Comparison of ENCODE assay signal across 2 cellular contexts in genomic region chr5:149445739-149446369, GRCh38.
TF ChIP-seq lines count a peak whose summit lies in the region.

No MANE protein-coding gene starts in this region.

TF ChIP-seq in A549, 52 proteins besides CTCF, POLR2A, EP300 and RAD21 (continued from another document):
- no peak for TF ChIP-seq RNF2 (IDR thresholded peaks at IDR 0.05; ENCODE audit: borderline replicate concordance, low read depth)
- no peak for TF ChIP-seq ELK1 (IDR thresholded peaks at IDR 0.05; ENCODE audit: low read depth, low read length)
- TF ChIP-seq ZC3H11A (IDR thresholded peaks at IDR 0.05) = no peak
- peak; percentile 70; the same call in 1 of the 2 replicates for TF ChIP-seq HOXB13 (CRISPR knock-in tag; IDR thresholded peaks at IDR 0.05; ENCODE audit: low read depth)
- TF ChIP-seq ZNF302 (CRISPR knock-in tag; IDR thresholded peaks at IDR 0.05) = no peak
- no peak for TF ChIP-seq KDM1A (IDR thresholded peaks at IDR 0.05; ENCODE audit: low read depth)
- peak; percentile 93 for TF ChIP-seq MAFK (IDR thresholded peaks at IDR 0.05; ENCODE audit: partially characterized antibody)
- TF ChIP-seq TP53 (CRISPR knock-in tag; IDR thresholded peaks at IDR 0.05) = peak; percentile 77; the same call in 1 of the 2 replicates
- TF ChIP-seq CHD2 (IDR thresholded peaks at IDR 0.05; ENCODE audit: low read length, partially characterized antibody) = no peak
- TF ChIP-seq SMC3 (IDR thresholded peaks at IDR 0.05) = no peak

TF ChIP-seq in IMR-90, 13 proteins besides CTCF, POLR2A, EP300 and RAD21 (continued from another document):
- TF ChIP-seq RCOR1 (IDR thresholded peaks at IDR 0.05; ENCODE audit: insufficient replicate concordance, low read length) = no peak
TF ChIP-seq in IMR-90: peak in this region for 5.
